In the genomic region with DNA sequence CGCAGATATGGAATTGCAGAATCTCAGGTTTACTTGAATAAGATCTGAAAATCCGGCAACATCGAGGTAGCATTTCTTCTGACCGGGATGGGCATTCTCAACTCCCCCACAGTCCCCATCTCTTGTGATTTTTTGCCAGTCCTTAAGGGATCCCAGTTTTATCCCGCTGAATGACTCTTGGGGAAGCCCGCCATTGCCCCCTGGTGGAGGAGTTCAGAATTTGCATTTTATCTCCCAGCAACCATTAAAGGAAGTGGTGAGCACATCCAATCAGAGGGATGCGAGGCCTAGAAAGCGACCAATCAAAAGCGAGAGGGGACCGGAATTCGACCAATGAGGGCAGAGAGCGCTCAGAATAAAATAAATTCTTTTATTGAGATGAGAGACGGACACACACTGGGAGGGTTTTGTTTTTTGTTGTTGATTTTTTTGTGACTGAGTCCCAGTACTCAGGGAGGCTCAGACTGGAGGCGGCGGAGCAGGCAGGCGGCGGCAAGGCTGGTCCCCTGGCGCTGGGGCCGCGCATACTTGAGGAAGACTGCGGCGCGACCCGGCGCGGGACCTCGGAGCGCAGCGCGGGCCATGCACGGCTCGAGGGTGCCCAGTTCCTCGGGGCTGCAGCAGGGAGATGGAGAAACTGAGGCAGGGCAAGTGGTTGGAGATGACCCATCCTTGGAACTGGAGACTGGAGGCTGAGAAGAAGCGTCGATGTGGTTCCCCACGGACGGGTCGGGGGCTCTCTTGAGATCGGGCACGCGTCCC, we compare ENCODE assay signal across 8 cellular contexts. TPM values are rescaled to one million over a fixed set of nuclear protein-coding genes. Genes with fewer than 3 reads are reported as not detected.
DNase-seq lines count a peak whose midpoint lies in the region; ATAC-seq and TF ChIP-seq lines count a peak whose summit lies in the region.

No MANE protein-coding gene starts in this region.

- ATAC-seq in HCT116, result peak; percentile 39
- peak; percentile 14 for ATAC-seq in WTC11
- no peak for ATAC-seq in GM21737 (IDR thresholded peaks at IDR 0.05; ENCODE audit: unreplicated experiment)

- no TSS peak for BruUV-seq in HCT116 (replicated peaks; lab: Mats Ljungman, UMichigan)

- H2AFZ ChIP-seq in HCT116 (ENCODE audit: low read depth, low read length, poor library complexity, severe bottlenecking), result no peak overlapping the region

- H3K4me3 ChIP-seq in AG10803 (ENCODE audit: low read length) (no peak overlapping the region), HCT116 (replicated peaks in 1 of 2; ENCODE audit: low read depth in 1 of 2, low read length in 2 of 2) (no peak overlapping the region), breast epithelium (no peak overlapping the region)

- H3K9me3 Mint-ChIP-seq in WTC11, result peaks cover 5% of the 10 kb centered on the region

- DNase-seq in AG10803 (ENCODE audit: low read depth) (peak; percentile 90), HCT116 (ENCODE audit: low read depth, low spot score) (peak; percentile 95), NCI-H345 treated with DMSO at 0.1 percent for 48 hours (lab: John Stamatoyannopoulos, UW; ENCODE audit: unreplicated experiment) (peak; percentile 71), WTC11 (ENCODE audit: low spot score) (peak; percentile 87), breast epithelium (ENCODE audit: low spot score in 2 of 2) (peak; percentile 67 to 69), iris pigment epithelial cell (ENCODE audit: low read depth) (peak; percentile 90)
- peak; percentile 34 to 50 for DNase-seq in stimulated activated CD4-positive, alpha-beta T cell treated with anti-CD3 and anti-CD28 coated beads, Interleukin-1b, Interleukin-23, amount 100 ng/mL, for 1 hour (ENCODE audit: low read depth in 2 of 2)

- TF ChIP-seq RAD21 in HCT116 (IDR thresholded peaks at IDR 0.05; ENCODE audit: low read depth), result peak; percentile 96

- H3K27me3 Mint-ChIP-seq in WTC11 (ENCODE audit: low read depth), result peaks cover 62% of the 10 kb centered on the region

- TF ChIP-seq POLR2A in HCT116 (IDR thresholded peaks at IDR 0.05; ENCODE audit: borderline replicate concordance, extremely low read depth, insufficient read depth, insufficient read length), result no peak
- TF ChIP-seq POLR2A in breast epithelium (IDR thresholded peaks at IDR 0.05), result no peak

- H3K27me3 ChIP-seq in HCT116 (ENCODE audit: insufficient read depth, low read length), result no peaks in the 10 kb centered on the region
- peaks cover 23 to 55% of the 10 kb centered on the region in 2 donors for H3K27me3 ChIP-seq in breast epithelium

- peak; percentile 88 for TF ChIP-seq CTCF in AG10803 (conservative IDR thresholded peaks at IDR 0.05; ENCODE audit: low read length)
- TF ChIP-seq CTCF in HCT116 (IDR thresholded peaks at IDR 0.05 in 2 of 3, conservative IDR thresholded peaks at IDR 0.05 in 1 of 3; ENCODE audit: borderline replicate concordance in 1 of 3, insufficient read depth in 1 of 3, low read depth in 2 of 3, low read length in 2 of 3), result peak; percentile 84 to 95 (median 90)
- peak; percentile 94 for TF ChIP-seq CTCF in WTC11 (IDR thresholded peaks at IDR 0.05)
- TF ChIP-seq CTCF in breast epithelium (IDR thresholded peaks at IDR 0.05), result peak; percentile 85 to 90 (median 89)

- H3K9me3 ChIP-seq in HCT116 (ENCODE audit: control insufficient read depth in 1 of 2, insufficient read depth in 1 of 2, low read depth in 1 of 2, low read length in 2 of 2) (no peaks in the 10 kb centered on the region), breast epithelium (no peaks in the 10 kb centered on the region)

- peaks cover 3% of the 10 kb centered on the region; the same call in 1 of the 2 replicates for H3K36me3 Mint-ChIP-seq in WTC11

- H3K36me3 ChIP-seq in HCT116 (ENCODE audit: control insufficient read depth in 1 of 2, insufficient read depth in 2 of 2, low read length in 2 of 2) (no peaks in the 10 kb centered on the region), breast epithelium (no peaks in the 10 kb centered on the region)

- no peak overlapping the region; the same call in 1 of the 2 replicates for H3K4me3 Mint-ChIP-seq in WTC11

- no peaks in the 10 kb centered on the region for H4K20me1 ChIP-seq in HCT116 (ENCODE audit: insufficient read depth)

- CTCF ChIA-PET in HCT116 (lab: Charles Lee), result no interaction called here
- CTCF ChIA-PET in WTC11 (lab: Charles Lee), result interaction anchor here (1.4 to 1.7 kb wide), 4 partner anchors 10 to 63 kb away, joined by 3 to 6 read pairs (median 4); a partner anchor contains a TSS

- H3K27ac Mint-ChIP-seq in WTC11, result peak overlapping the region; percentile 23; the same call in 1 of the 2 replicates

- POLR2A ChIA-PET in HCT116 (lab: Charles Lee), result no interaction called here
- POLR2A ChIA-PET in WTC11 (lab: Charles Lee), result no interaction called here

- no peaks in the 10 kb centered on the region for H3K9me2 ChIP-seq in HCT116 (ENCODE audit: insufficient read depth)

- RAD21 ChIA-PET in HCT116 (lab: Charles Lee; ENCODE audit: low non-redundant PET in 1 of 2, low total read pairs in 2 of 2, uncharacterized antibody in 2 of 2, unreplicated experiment in 2 of 2), result no interaction called here

- H3K9ac ChIP-seq in HCT116 (ENCODE audit: low read length), result no peak overlapping the region

- H3K27ac ChIP-seq in HCT116 (ENCODE audit: low read depth, low read length), result peak overlapping the region; percentile 93; the same call in 1 of the 2 replicates
- no peak overlapping the region for H3K27ac ChIP-seq in breast epithelium

- intact Hi-C loops in HCT116 (cut with micrococcal nuclease) (loop anchor here (1.0 to 5.0 kb wide), 3 partner anchors 83 to 430 kb away; no protein-coding TSS in a partner anchor), breast epithelium (cut with DNase I; ENCODE audit: low total_unique reads) (no loop called here)

- H3K4me2 ChIP-seq in HCT116 (ENCODE audit: low read length), result peak overlapping the region; percentile 76

- H3K4me1 ChIP-seq in HCT116 (ENCODE audit: control insufficient read depth in 1 of 2, insufficient read depth in 2 of 2, low read length in 2 of 2) (peaks cover 35 to 90% of the 10 kb centered on the region in 2 experiments; a peak in 3 of 4 replicates), breast epithelium (peaks cover 0 to 7% of the 10 kb centered on the region in 2 donors)

- peaks cover 11% of the 10 kb centered on the region; the same call in 1 of the 2 replicates for H3K79me2 ChIP-seq in HCT116 (ENCODE audit: insufficient read depth, low read length)

- peaks cover 12% of the 10 kb centered on the region for H3K4me1 Mint-ChIP-seq in WTC11

TF ChIP-seq in HCT116, 20 proteins besides CTCF, POLR2A, EP300 and RAD21:
- no peak for TF ChIP-seq EGR1 (IDR thresholded peaks at IDR 0.05; ENCODE audit: low read depth)
- no peak for TF ChIP-seq SIN3A (IDR thresholded peaks at IDR 0.05; ENCODE audit: low read depth)
- no peak for TF ChIP-seq EZH2phosphoT487 (IDR thresholded peaks at IDR 0.05; ENCODE audit: borderline replicate concordance)
- TF ChIP-seq SRF (IDR thresholded peaks at IDR 0.05; ENCODE audit: low read depth), result peak; percentile 77
- peak; percentile 94 for TF ChIP-seq SP1 (IDR thresholded peaks at IDR 0.05; ENCODE audit: low read depth)
- no peak; the same call in 1 of the 2 replicates for TF ChIP-seq ELF1 (IDR thresholded peaks at IDR 0.05; ENCODE audit: borderline replicate concordance, low read depth)
- no peak for TF ChIP-seq CBX3 (IDR thresholded peaks at IDR 0.05; ENCODE audit: low read depth)
- TF ChIP-seq POLR2AphosphoS5 (IDR thresholded peaks at IDR 0.05; ENCODE audit: low read depth, low read length), result 0 out of 2 replicates have a peak, but pooled peaks have one; percentile 20

TF ChIP-seq in WTC11, 78 proteins besides CTCF, POLR2A, EP300 and RAD21:
- peak; percentile 97 for TF ChIP-seq NFYB (CRISPR knock-in tag; conservative IDR thresholded peaks at IDR 0.05; ENCODE audit: low read depth)
- TF ChIP-seq, protein P1, sequence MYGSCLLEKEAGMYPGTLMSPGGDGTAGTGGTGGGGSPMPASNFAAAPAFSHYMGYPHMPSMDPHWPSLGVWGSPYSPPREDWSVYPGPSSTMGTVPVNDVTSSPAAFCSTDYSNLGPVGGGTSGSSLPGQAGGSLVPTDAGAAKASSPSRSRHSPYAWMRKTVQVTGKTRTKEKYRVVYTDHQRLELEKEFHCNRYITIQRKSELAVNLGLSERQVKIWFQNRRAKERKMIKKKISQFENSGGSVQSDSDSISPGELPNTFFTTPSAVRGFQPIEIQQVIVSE (CRISPR knock-in tag; IDR thresholded peaks at IDR 0.05; ENCODE audit: borderline replicate concordance), result no peak
TF ChIP-seq in WTC11: peak in this region for 1.

RNA-seq across cellular contexts. Expression of a gene that starts 3.9 kb away (rescaled TPM):
- total RNA-seq in HCT116 (2021; ENCODE audit: unreplicated experiment) (1.7 TPM), WTC11 (2021) (0.23 TPM in 1 of 3 replicates, not detected in the others), breast epithelium (under 1 TPM in 1 of 3 donors, not detected in 2; 0.29 TPM)
- 2.6 and 3.0 TPM in 2 replicates for polyA plus RNA-seq in HCT116 (2012)

RNA-seq across cellular contexts. Expression of a gene that starts 4.5 kb away (rescaled TPM):
- total RNA-seq in HCT116 (2021; ENCODE audit: unreplicated experiment) (9.8 TPM), WTC11 (2021) (0.83 to 2.4 TPM (median 1.9 TPM) in 3 replicates), breast epithelium (1 to 10 TPM in 1 of 3 donors, under 1 TPM in 1, not detected in 1; 0.29 to 2.3 TPM)
- polyA plus RNA-seq in HCT116 (2012), result 17.2 and 26.9 TPM in 2 replicates

RNA-seq across cellular contexts. Expression of a gene that starts 30.8 kb away (rescaled TPM):
- total RNA-seq in HCT116 (2021; ENCODE audit: unreplicated experiment) (17.3 TPM), WTC11 (2021) (23.5 to 25.5 TPM (median 24.4 TPM) in 3 replicates), breast epithelium (10 to 100 TPM in 2 of 3 donors, 1 to 10 TPM in 1; 6.1 to 13.5 (median 10.2) TPM)
- 10.5 and 12.4 TPM in 2 replicates for polyA plus RNA-seq in HCT116 (2012)

Comparison
In these comparisons a context has a peak if more than half of its experiments do, and no peak if none do; other contexts are left out.
1. DNase-seq: peak in every context shown above with its lines; median percentile 95 in HCT116; 90 in AG10803; 90 in iris pigment epithelial cell; 87 in WTC11; 71 in NCI-H345 treated with DMSO at 0.1 percent for 48 hours; 68 in breast epithelium; 42 in stimulated activated CD4-positive, alpha-beta T cell treated with anti-CD3 and anti-CD28 coated beads, Interleukin-1b, Interleukin-23, amount 100 ng/mL, for 1 hour.